In genomic region chr17:41126412-41126811, GRCh38 we compare ENCODE assay signal across 19 cellular contexts. TPM values are rescaled to one million over a fixed set of nuclear protein-coding genes. Genes with fewer than 3 reads are reported as not detected.
DNase-seq lines count a peak whose midpoint lies in the region; ATAC-seq and TF ChIP-seq lines count a peak whose summit lies in the region.
"Had no signal": no experiment of that assay in that cellular context is flagged by ENCODE, and none has a peak within 500 bp of the region (broad histone marks: within the 10 kb centered on the region; RNA-seq: fewer than 3 reads in every experiment).

No MANE protein-coding gene starts in this region.

- no peak overlapping the region for H3K27ac ChIP-seq in mesenchymal stem cell (ENCODE audit: low read length, poor library complexity, severe bottlenecking)
- H3K27ac ChIP-seq: A549; BLaER1 treated with 17β-estradiol and CSF1 and Interleukin-3, amounts not matched to agents 10 nM and 100 nM; GM23248 had no signal

- TF ChIP-seq CTCF in Loucy (conservative IDR thresholded peaks at IDR 0.05; ENCODE audit: low read length): no peak

- H2BK12ac ChIP-seq in mesenchymal stem cell (ENCODE audit: low read length in 2 of 2): no peak overlapping the region

- H3K9ac ChIP-seq in Loucy (ENCODE audit: low read depth, low read length, poor library complexity, severe bottlenecking): no peak overlapping the region
- H3K9ac ChIP-seq in mesenchymal stem cell (ENCODE audit: low read length): no peak overlapping the region
- H3K9ac ChIP-seq: BLaER1 treated with 17β-estradiol and CSF1 and Interleukin-3, amounts not matched to agents 10 nM and 100 nM; GM23248 had no signal

- H4K91ac ChIP-seq in mesenchymal stem cell (ENCODE audit: low read length): no peak overlapping the region

- H3K79me1 ChIP-seq in mesenchymal stem cell (replicated peaks; ENCODE audit: low read length, poor library complexity, severe bottlenecking): no peaks in the 10 kb centered on the region

- H3K36me3 Mint-ChIP-seq in activated naive CD8-positive, alpha-beta T cell: no peaks in the 10 kb centered on the region
- no peaks in the 10 kb centered on the region for H3K36me3 Mint-ChIP-seq in activated naive CD8-positive, alpha-beta T cell treated with anti-CD3 and anti-CD28 coated beads, Interleukin-2, amount 50 U/mL, for 24 hours (ENCODE audit: low read depth)
- no peaks in the 10 kb centered on the region for H3K36me3 Mint-ChIP-seq in naive thymus-derived CD8-positive, alpha-beta T cell
- H3K36me3 Mint-ChIP-seq: CD14-positive monocyte; CD8-positive, alpha-beta T cell had no signal

- H3K4me2 ChIP-seq in Loucy (ENCODE audit: low read depth, low read length, poor library complexity, severe bottlenecking) (peak overlapping the region; percentile 56), mesenchymal stem cell (ENCODE audit: low read length, poor library complexity, severe bottlenecking) (no peak overlapping the region)
- H3K4me2 ChIP-seq: A549 had no signal

- no peak overlapping the region for H3K14ac ChIP-seq in mesenchymal stem cell (ENCODE audit: low read length in 2 of 2)

- no peak overlapping the region for H3K23ac ChIP-seq in mesenchymal stem cell (ENCODE audit: low read length in 2 of 2)

- no peaks in the 10 kb centered on the region for H3K79me2 ChIP-seq in Loucy (ENCODE audit: insufficient read depth, low read length)

- no peak overlapping the region for H2AK5ac ChIP-seq in mesenchymal stem cell (ENCODE audit: low read length, severe bottlenecking)

- H3K9me2 ChIP-seq in Loucy (replicated peaks; ENCODE audit: low read depth, low read length): no peaks in the 10 kb centered on the region

- no peak overlapping the region for H2BK120ac ChIP-seq in mesenchymal stem cell (ENCODE audit: low read depth, low read length)

- no peak overlapping the region for H2BK5ac ChIP-seq in mesenchymal stem cell (ENCODE audit: low read depth, low read length, poor library complexity, severe bottlenecking)

- H3K27me3 Mint-ChIP-seq in activated naive CD8-positive, alpha-beta T cell: no peaks in the 10 kb centered on the region
- no peaks in the 10 kb centered on the region for H3K27me3 Mint-ChIP-seq in activated naive CD8-positive, alpha-beta T cell treated with anti-CD3 and anti-CD28 coated beads, Interleukin-2, amount 50 U/mL, for 24 hours
- H3K27me3 Mint-ChIP-seq in naive thymus-derived CD8-positive, alpha-beta T cell: no peaks in the 10 kb centered on the region

- H4K20me1 ChIP-seq in Loucy (ENCODE audit: insufficient read depth, low read length, poor library complexity, severe bottlenecking): no peaks in the 10 kb centered on the region
- H4K20me1 ChIP-seq: BLaER1 treated with 17β-estradiol and CSF1 and Interleukin-3, amounts not matched to agents 10 nM and 100 nM had no signal

- no peaks in the 10 kb centered on the region for H3K9me3 Mint-ChIP-seq in activated naive CD8-positive, alpha-beta T cell (ENCODE audit: low read depth)
- peaks cover 14% of the 10 kb centered on the region for H3K9me3 Mint-ChIP-seq in activated naive CD8-positive, alpha-beta T cell treated with anti-CD3 and anti-CD28 coated beads, Interleukin-2, amount 50 U/mL, for 24 hours
- H3K9me3 Mint-ChIP-seq in naive thymus-derived CD8-positive, alpha-beta T cell: peaks cover 0 to 10% (median 2%) of the 10 kb centered on the region in 9 donors
- H3K9me3 Mint-ChIP-seq: CD8-positive, alpha-beta T cell had no signal

- DNase-seq in activated naive CD8-positive, alpha-beta T cell treated with anti-CD3 and anti-CD28 coated beads, Interleukin-2, amount 50 U/mL, for 24 hours: no peak
- no peak for DNase-seq in naive thymus-derived CD8-positive, alpha-beta T cell
- DNase-seq in mesenchymal stem cell (no peak), NCI-H146 (lab: John Stamatoyannopoulos, UW) (no peak)
- DNase-seq: 8988T, ACHN, BE2C, Caco-2, DMS153, GM23248, H7, HCEC 1CT had no signal

- ATAC-seq in activated naive CD8-positive, alpha-beta T cell treated with anti-CD3 and anti-CD28 coated beads, Interleukin-2, amount 50 U/mL, for 24 hours: no peak
- ATAC-seq in naive thymus-derived CD8-positive, alpha-beta T cell: no peak
- ATAC-seq: A549 had no signal

- no peaks in the 10 kb centered on the region for H3K27me3 ChIP-seq in Loucy (ENCODE audit: insufficient read depth, low read length, poor library complexity, severe bottlenecking)
- no peaks in the 10 kb centered on the region for H3K27me3 ChIP-seq in mesenchymal stem cell (ENCODE audit: control insufficient read depth in 1 of 2, insufficient read depth in 1 of 2, low read length in 2 of 2)
- H3K27me3 ChIP-seq: BLaER1 treated with 17β-estradiol and CSF1 and Interleukin-3, amounts not matched to agents 10 nM and 100 nM had no signal

- H3K27ac Mint-ChIP-seq in activated naive CD8-positive, alpha-beta T cell: no peak overlapping the region
- no peak overlapping the region for H3K27ac Mint-ChIP-seq in activated naive CD8-positive, alpha-beta T cell treated with anti-CD3 and anti-CD28 coated beads, Interleukin-2, amount 50 U/mL, for 24 hours
- peak overlapping the region in 2 of 10 donors; percentile 21 to 71 for H3K27ac Mint-ChIP-seq in naive thymus-derived CD8-positive, alpha-beta T cell
- H3K27ac Mint-ChIP-seq: CD8-positive, alpha-beta T cell had no signal

- H2BK15ac ChIP-seq in mesenchymal stem cell (ENCODE audit: low read depth, poor library complexity, severe bottlenecking): no peak overlapping the region

- POLR2A ChIA-PET in naive thymus-derived CD8-positive, alpha-beta T cell (lab: Charles Lee): interaction anchor here (0.6 to 1.6 kb wide), 2 partner anchors 155 to 182 kb away, joined by 3 to 4 read pairs; partner anchors contain the start of gene KRTAP16-1

- H3K4ac ChIP-seq in mesenchymal stem cell (ENCODE audit: low read depth in 1 of 2, low read length in 2 of 2): no peak overlapping the region

- H3F3A ChIP-seq in Loucy (ENCODE audit: low read depth): no peaks in the 10 kb centered on the region; the same call in 1 of the 2 replicates

- WGBS in mesenchymal stem cell: no CpG with 5 or more reads among the region's 3 CpGs

- H2AFZ ChIP-seq in Loucy (ENCODE audit: low read length) (no peak overlapping the region), mesenchymal stem cell (ENCODE audit: low read depth, low read length) (no peak overlapping the region)
- H2AFZ ChIP-seq: GM23248 had no signal

- no peaks in the 10 kb centered on the region for H3K9me3 ChIP-seq in Loucy (ENCODE audit: insufficient read depth, low read depth, low read length)
- H3K9me3 ChIP-seq in mesenchymal stem cell (ENCODE audit: control insufficient read depth, low read length): no peaks in the 10 kb centered on the region
- H3K9me3 ChIP-seq: A549, BE2C, Caco-2 had no signal

- no peak overlapping the region for H3K4me3 ChIP-seq in Loucy (ENCODE audit: low read length, poor library complexity, severe bottlenecking)
- H3K4me3 ChIP-seq in mesenchymal stem cell (ENCODE audit: insufficient read depth in 1 of 2, low read depth in 1 of 2, low read length in 2 of 2): no peak overlapping the region
- H3K4me3 ChIP-seq: A549; BLaER1 treated with 17β-estradiol and CSF1 and Interleukin-3, amounts not matched to agents 10 nM and 100 nM; GM23248 had no signal

- H3K36me3 ChIP-seq in Loucy (ENCODE audit: insufficient read depth, low read length) (no peaks in the 10 kb centered on the region), mesenchymal stem cell (ENCODE audit: control insufficient read depth in 1 of 2, insufficient read depth in 2 of 2, low read depth in 1 of 2, low read length in 2 of 2) (no peaks in the 10 kb centered on the region)
- H3K36me3 ChIP-seq: BE2C; BLaER1 treated with 17β-estradiol and CSF1 and Interleukin-3, amounts not matched to agents 10 nM and 100 nM had no signal

- H3K4me1 ChIP-seq in Loucy (ENCODE audit: insufficient read depth, low read length, poor library complexity, severe bottlenecking) (peaks cover 34% of the 10 kb centered on the region), mesenchymal stem cell (ENCODE audit: control insufficient read depth, insufficient read depth, low read depth, low read length) (peaks cover 2% of the 10 kb centered on the region)
- H3K4me1 ChIP-seq: A549, BE2C, Caco-2 had no signal

- H3K18ac ChIP-seq in mesenchymal stem cell (ENCODE audit: low read depth in 1 of 2, low read length in 2 of 2): no peak overlapping the region

- H4K8ac ChIP-seq in mesenchymal stem cell (ENCODE audit: low read length): no peak overlapping the region

- peak overlapping the region; percentile 14 for H3K4me3 Mint-ChIP-seq in activated naive CD8-positive, alpha-beta T cell
- no peak overlapping the region for H3K4me3 Mint-ChIP-seq in activated naive CD8-positive, alpha-beta T cell treated with anti-CD3 and anti-CD28 coated beads, Interleukin-2, amount 50 U/mL, for 24 hours
- peak overlapping the region in 6 of 10 donors; percentile 3 to 92 (median 49) for H3K4me3 Mint-ChIP-seq in naive thymus-derived CD8-positive, alpha-beta T cell
- H3K4me3 Mint-ChIP-seq: CD14-positive monocyte had no signal

- peaks cover 59% of the 10 kb centered on the region for H3K4me1 Mint-ChIP-seq in activated naive CD8-positive, alpha-beta T cell (ENCODE audit: low read depth)
- peaks cover 42% of the 10 kb centered on the region for H3K4me1 Mint-ChIP-seq in activated naive CD8-positive, alpha-beta T cell treated with anti-CD3 and anti-CD28 coated beads, Interleukin-2, amount 50 U/mL, for 24 hours
- H3K4me1 Mint-ChIP-seq in naive thymus-derived CD8-positive, alpha-beta T cell: peaks cover 36 to 78% (median 66%) of the 10 kb centered on the region in 4 donors
- H3K4me1 Mint-ChIP-seq: CD14-positive monocyte had no signal

RNA-seq across cellular contexts. Expression of gene KRTAP4-12, which starts 2.4 kb away (rescaled TPM):
- not detected for total RNA-seq in naive thymus-derived CD8-positive, alpha-beta T cell
- under 1 TPM in 1 of 3 donors, not detected in 2; 0.15 TPM for polyA plus RNA-seq in naive thymus-derived CD8-positive, alpha-beta T cell
- polyA plus RNA-seq in mesenchymal stem cell (2013, experiment 1 of 2): not detected
- polyA plus RNA-seq in mesenchymal stem cell (2013, experiment 2 of 2): not detected
- total RNA-seq: Caco-2; CD8-positive, alpha-beta T cell; GM23248; H1; H7 had no signal
- polyA plus RNA-seq: A549, CD14-positive monocyte, H1 had no signal

RNA-seq across cellular contexts. Expression of gene KRTAP4-11, which starts 8.2 kb away (rescaled TPM):
- not detected for total RNA-seq in naive thymus-derived CD8-positive, alpha-beta T cell
- polyA plus RNA-seq in naive thymus-derived CD8-positive, alpha-beta T cell: not detected
- not detected for polyA plus RNA-seq in mesenchymal stem cell (2013, experiment 1 of 2)
- polyA plus RNA-seq in mesenchymal stem cell (2013, experiment 2 of 2): not detected
- total RNA-seq: Caco-2; CD8-positive, alpha-beta T cell; GM23248; H1; H7 had no signal
- polyA plus RNA-seq: A549, CD14-positive monocyte, H1 had no signal

RNA-seq across cellular contexts. Expression of gene KRTAP4-6, which starts 13.9 kb away (rescaled TPM):
- not detected for total RNA-seq in naive thymus-derived CD8-positive, alpha-beta T cell
- polyA plus RNA-seq in naive thymus-derived CD8-positive, alpha-beta T cell: not detected
- polyA plus RNA-seq in mesenchymal stem cell (2013, experiment 1 of 2): not detected
- not detected for polyA plus RNA-seq in mesenchymal stem cell (2013, experiment 2 of 2)
- total RNA-seq: Caco-2; CD8-positive, alpha-beta T cell; GM23248; H1; H7 had no signal
- polyA plus RNA-seq: A549, CD14-positive monocyte, GM23248, H1 had no signal

RNA-seq across cellular contexts. Expression of gene KRTAP4-9, which starts 21.2 kb away (rescaled TPM):
- total RNA-seq in naive thymus-derived CD8-positive, alpha-beta T cell: not detected
- not detected for polyA plus RNA-seq in naive thymus-derived CD8-positive, alpha-beta T cell
- not detected for polyA plus RNA-seq in mesenchymal stem cell (2013, experiment 1 of 2)
- not detected for polyA plus RNA-seq in mesenchymal stem cell (2013, experiment 2 of 2)
- total RNA-seq: Caco-2; CD8-positive, alpha-beta T cell; GM23248; H1; H7 had no signal
- polyA plus RNA-seq: A549, CD14-positive monocyte, H1 had no signal

RNA-seq across cellular contexts. Expression of gene KRTAP4-5, which starts 23.2 kb away (rescaled TPM):
- total RNA-seq in naive thymus-derived CD8-positive, alpha-beta T cell: not detected
- not detected for polyA plus RNA-seq in naive thymus-derived CD8-positive, alpha-beta T cell
- not detected for polyA plus RNA-seq in mesenchymal stem cell (2013, experiment 1 of 2)
- polyA plus RNA-seq in mesenchymal stem cell (2013, experiment 2 of 2): not detected
- total RNA-seq: Caco-2; CD8-positive, alpha-beta T cell; GM23248; H1; H7 had no signal
- polyA plus RNA-seq: A549, CD14-positive monocyte, GM23248, H1 had no signal
